ENCODE assay signal across 25 cellular contexts in the genomic region with DNA sequence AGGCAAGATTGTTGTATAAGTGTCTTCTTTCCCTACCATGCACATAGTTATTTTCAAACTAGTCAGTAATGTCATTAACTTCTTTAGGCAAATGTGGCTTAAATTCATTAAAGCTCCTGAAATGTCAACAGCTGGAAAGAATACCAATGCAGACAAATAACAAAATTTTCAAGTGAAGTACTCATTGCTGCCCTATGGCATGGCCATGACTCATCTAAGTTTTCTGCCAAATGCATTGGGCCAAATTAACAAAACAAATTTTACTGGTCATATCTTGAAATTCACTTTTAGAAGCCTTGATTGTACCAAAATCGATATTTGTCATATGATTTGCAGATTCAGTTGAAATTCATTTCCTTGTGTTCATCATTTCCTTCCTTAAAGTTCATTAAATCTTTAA.
A peak's percentile ranks its signal among the peaks of the same experiment; 100 is the strongest.
DNase-seq lines count a peak whose midpoint lies in the region; ATAC-seq, FAIRE-seq and TF ChIP-seq lines count a peak whose summit lies in the region.
"Had no signal": no experiment of that assay in that cellular context is flagged by ENCODE, and none has a peak within 500 bp of the region (broad histone marks: within the 10 kb centered on the region; RNA-seq: fewer than 3 reads in every experiment).

No MANE protein-coding gene starts in this region.

- peak; percentile 75 for FAIRE-seq in H54 (lab: Jason Lieb, UNC)
- FAIRE-seq: GM19239, HTR-8/SVneo, RCC 7860 had no signal

- in situ Hi-C loops in astrocyte of the spinal cord (cut with HindIII; ENCODE audit: low sequenced_read_pairs): no loop called here

- no peaks in the 10 kb centered on the region for H3K27me3 ChIP-seq in left ventricle myocardium inferior (ENCODE audit: low read depth)
- H3K27me3 ChIP-seq: BLaER1, SJCRH30 had no signal

- no peak for TF ChIP-seq POLR2A in H54 (IDR thresholded peaks at IDR 0.05; ENCODE audit: low read depth, low read length)

- H3K27ac ChIP-seq in left ventricle myocardium inferior (replicated peaks): no peak overlapping the region
- H3K27ac ChIP-seq: BLaER1, SJCRH30 had no signal

- no peaks in the 10 kb centered on the region for H3K4me1 ChIP-seq in left ventricle myocardium inferior
- H3K4me1 ChIP-seq: BLaER1, SJCRH30 had no signal

- H3K9me3 Mint-ChIP-seq in stimulated activated naive CD8-positive, alpha-beta T cell treated with anti-CD3 and anti-CD28 coated beads, Interleukin-15, amount 100 ng/mL, for 72 hours: peaks cover 0 to 5% of the 10 kb centered on the region in 2 donors
- H3K9me3 Mint-ChIP-seq: H9, HFFc6 had no signal

- intact Hi-C loops in left ventricle myocardium inferior (cut with micrococcal nuclease): no loop called here

- no peak for TF ChIP-seq CTCF in astrocyte of the spinal cord (IDR thresholded peaks at IDR 0.05; ENCODE audit: low read depth, low read length)
- no peak for TF ChIP-seq CTCF in fibroblast of mammary gland (conservative IDR thresholded peaks at IDR 0.05; ENCODE audit: control insufficient read depth, insufficient read depth, low read depth, low read length)
- TF ChIP-seq CTCF in left ventricle myocardium inferior (IDR thresholded peaks at IDR 0.05; ENCODE audit: borderline replicate concordance): no peak

- DNase-seq in EL (peak; percentile 7), H54 (ENCODE audit: insufficient read length, low spot score) (no peak), astrocyte of the spinal cord (ENCODE audit: low read depth, low spot score) (peak; percentile 1), fibroblast of mammary gland (ENCODE audit: low read depth) (peak; percentile 40), T-helper 9 cell (no peak), left ventricle myocardium inferior (no peak), activated T-cell treated with anti-CD3 and anti-CD28 coated beads for 4 hours (no peak)
- DNase-seq in stimulated activated naive CD8-positive, alpha-beta T cell treated with anti-CD3 and anti-CD28 coated beads, Interleukin-15, amount 100 ng/mL, for 72 hours: no peak
- DNase-seq: CD4-positive, alpha-beta T cell; COR-L47; DMS79; H9; HFFc6; KG1; NCI-H1105; NCI-H146; NCI-H2029; NCI-H2227 treated with DMSO at 0.1 percent for 48 hours; NCI-H524 treated with DMSO at 0.1 percent for 48 hours; NCI-H82; SJCRH30 had no signal

- no peak overlapping the region for H3K4me3 ChIP-seq in astrocyte of the spinal cord (ENCODE audit: low read depth, low read length)
- no peak overlapping the region for H3K4me3 ChIP-seq in fibroblast of mammary gland (ENCODE audit: control insufficient read depth, low read depth, low read length)
- no peak overlapping the region for H3K4me3 ChIP-seq in left ventricle myocardium inferior
- H3K4me3 ChIP-seq: BLaER1, SJCRH30 had no signal

- no peaks in the 10 kb centered on the region for H3K36me3 ChIP-seq in left ventricle myocardium inferior
- H3K36me3 ChIP-seq: BLaER1, SJCRH30 had no signal

- no peak for ATAC-seq in stimulated activated naive CD8-positive, alpha-beta T cell treated with anti-CD3 and anti-CD28 coated beads, Interleukin-15, amount 100 ng/mL, for 72 hours

- no peaks in the 10 kb centered on the region for H3K27me3 Mint-ChIP-seq in stimulated activated naive CD8-positive, alpha-beta T cell treated with anti-CD3 and anti-CD28 coated beads, Interleukin-15, amount 100 ng/mL, for 72 hours
- H3K27me3 Mint-ChIP-seq: CD4-positive, alpha-beta T cell had no signal

- no peak overlapping the region for H3K27ac Mint-ChIP-seq in stimulated activated naive CD8-positive, alpha-beta T cell treated with anti-CD3 and anti-CD28 coated beads, Interleukin-15, amount 100 ng/mL, for 72 hours
- H3K27ac Mint-ChIP-seq: CD4-positive, alpha-beta T cell; H9; HFFc6 had no signal

- H3K9me3 ChIP-seq in left ventricle myocardium inferior (replicated peaks): peaks cover 29% of the 10 kb centered on the region
- H3K9me3 ChIP-seq: BLaER1, SJCRH30 had no signal

- no peak overlapping the region for H3K4me3 Mint-ChIP-seq in stimulated activated naive CD8-positive, alpha-beta T cell treated with anti-CD3 and anti-CD28 coated beads, Interleukin-15, amount 100 ng/mL, for 72 hours
- H3K4me3 Mint-ChIP-seq: CD4-positive, alpha-beta T cell; H9; HFFc6 had no signal

- H3K4me1 Mint-ChIP-seq in stimulated activated naive CD8-positive, alpha-beta T cell treated with anti-CD3 and anti-CD28 coated beads, Interleukin-15, amount 100 ng/mL, for 72 hours: no peaks in the 10 kb centered on the region
- H3K4me1 Mint-ChIP-seq: H9 had no signal

Comparison
In these comparisons a context has a peak if more than half of its experiments do, and no peak if none do; other contexts are left out.
1. DNase-seq: peak in EL (single experiment), astrocyte of the spinal cord (single experiment) and fibroblast of mammary gland (single experiment); none in H54 (single experiment), stimulated activated naive CD8-positive, alpha-beta T cell treated with anti-CD3 and anti-CD28 coated beads, Interleukin-15, amount 100 ng/mL, for 72 hours (0 of 2), T-helper 9 cell (single experiment), left ventricle myocardium inferior (single experiment) and activated T-cell treated with anti-CD3 and anti-CD28 coated beads for 4 hours (single experiment).